Comparison of ENCODE assay signal across 8 cellular contexts in genomic region chr6:44268095-44268628, GRCh38. TPM values are rescaled to one million over a fixed set of nuclear protein-coding genes. Genes with fewer than 3 reads are reported as not detected.
DNase-seq lines count a peak whose midpoint lies in the region; ATAC-seq and TF ChIP-seq lines count a peak whose summit lies in the region.

No MANE protein-coding gene starts in this region.

- H3K27ac ChIP-seq in MM.1S (ENCODE audit: low read length) (no peak overlapping the region), caudate nucleus (ENCODE audit: low read depth, low read length) (no peak overlapping the region), right lobe of liver (no peak overlapping the region)

- H3K4me1 Mint-ChIP-seq in T-helper 2 cell treated with Interferon-gamma antibody and Interleukin-4, amounts not matched to agents 5 μg/mL and 100 μg/mL, for 36 hours (ENCODE audit: low read depth): peaks cover 27% of the 10 kb centered on the region

- H3F3A ChIP-seq in MM.1S (ENCODE audit: insufficient read depth, low read length): peaks cover 34% of the 10 kb centered on the region

- no peak overlapping the region for H3K4me3 ChIP-seq in MM.1S (ENCODE audit: low read length)
- H3K4me3 ChIP-seq in right lobe of liver: no peak overlapping the region

- peaks cover 7% of the 10 kb centered on the region for H3K36me3 Mint-ChIP-seq in T-helper 2 cell treated with Interferon-gamma antibody and Interleukin-4, amounts not matched to agents 5 μg/mL and 100 μg/mL, for 36 hours (ENCODE audit: low read depth)

- DNase-seq in NCI-H1417 (lab: John Stamatoyannopoulos, UW) (peak; percentile 55 to 82 (median 76)), NCI-H1417 treated with DMSO at 0.1 percent for 48 hours (lab: John Stamatoyannopoulos, UW) (no peak), MM.1S (peak; percentile 57), caudate nucleus (lab: John Stamatoyannopoulos, UW) (peak in 36 of 61 donors; percentile 8 to 75 (median 29)), right lobe of liver (peak in 1 of 3 donors; percentile 63), superior temporal gyrus (ENCODE audit: extremely low spot score) (peak; percentile 76)
- DNase-seq in T-helper 2 cell treated with Interferon-gamma antibody and Interleukin-4, amounts not matched to agents 5 μg/mL and 100 μg/mL, for 36 hours (ENCODE audit: low spot score): peak; percentile 46

- H3K4me1 ChIP-seq in MM.1S (ENCODE audit: low read length) (peaks cover 15% of the 10 kb centered on the region), right lobe of liver (peaks cover 0 to 16% (median 7%) of the 10 kb centered on the region in 4 donors)

- peaks cover 42% of the 10 kb centered on the region for H3K27me3 ChIP-seq in MM.1S (replicated peaks; ENCODE audit: insufficient read depth, low read length)
- H3K27me3 ChIP-seq in right lobe of liver: no peaks in the 10 kb centered on the region

- no peaks in the 10 kb centered on the region for H3K36me3 ChIP-seq in MM.1S (replicated peaks; ENCODE audit: insufficient read depth, low read length)
- no peaks in the 10 kb centered on the region for H3K36me3 ChIP-seq in right lobe of liver

- H3K79me2 ChIP-seq in MM.1S (ENCODE audit: low read length): peaks cover 20% of the 10 kb centered on the region

- no peak for TF ChIP-seq POLR2A in right lobe of liver (IDR thresholded peaks at IDR 0.05)

- H3K9me2 ChIP-seq in MM.1S (replicated peaks; ENCODE audit: insufficient read depth, low read length): no peaks in the 10 kb centered on the region

- H3K9me3 ChIP-seq in MM.1S (replicated peaks; ENCODE audit: insufficient read depth, low read length) (no peaks in the 10 kb centered on the region), right lobe of liver (no peaks in the 10 kb centered on the region)

- intact Hi-C loops in right lobe of liver (cut with DNase I): loop anchor here (5.0 kb wide), 1 partner anchor 69 kb away; no protein-coding TSS in a partner anchor

- ATAC-seq in right lobe of liver: peak; percentile 31 to 56 (median 42)
- no peak for ATAC-seq in GM21367 (IDR thresholded peaks at IDR 0.05; ENCODE audit: unreplicated experiment)

- no peak overlapping the region for H3K4me2 ChIP-seq in MM.1S (ENCODE audit: low read depth, low read length)

- H4K20me1 ChIP-seq in MM.1S (ENCODE audit: insufficient read depth, low read length): no peaks in the 10 kb centered on the region

- H2AFZ ChIP-seq in MM.1S (ENCODE audit: low read length): no peak overlapping the region

- H3K9ac ChIP-seq in MM.1S (ENCODE audit: low read length): no peak overlapping the region

- TF ChIP-seq CTCF in MM.1S (IDR thresholded peaks at IDR 0.05; ENCODE audit: low read length) (peak; percentile 93), right lobe of liver (IDR thresholded peaks at IDR 0.05) (peak; percentile 86 to 96 (median 94))

- 16% methylated on average over 5 of the region's 5 CpGs for WGBS in right lobe of liver (ENCODE audit: insufficient coverage, low coverage, low lambda C conversion rate, missing lambda C conversion rate)

- no peaks in the 10 kb centered on the region for H3K9me3 Mint-ChIP-seq in T-helper 2 cell treated with Interferon-gamma antibody and Interleukin-4, amounts not matched to agents 5 μg/mL and 100 μg/mL, for 36 hours

- H3K27me3 Mint-ChIP-seq in T-helper 2 cell treated with Interferon-gamma antibody and Interleukin-4, amounts not matched to agents 5 μg/mL and 100 μg/mL, for 36 hours (ENCODE audit: low read depth): peaks cover 41% of the 10 kb centered on the region

- H3K4me3 Mint-ChIP-seq in T-helper 2 cell treated with Interferon-gamma antibody and Interleukin-4, amounts not matched to agents 5 μg/mL and 100 μg/mL, for 36 hours: no peak overlapping the region

- no peak overlapping the region for H3K27ac Mint-ChIP-seq in T-helper 2 cell treated with Interferon-gamma antibody and Interleukin-4, amounts not matched to agents 5 μg/mL and 100 μg/mL, for 36 hours

RNA-seq across cellular contexts. Expression of gene TMEM151B, which starts 2.1 kb away (rescaled TPM):
- not detected for total RNA-seq in right lobe of liver

RNA-seq across cellular contexts. Expression of gene NFKBIE, which starts 2.8 kb away (rescaled TPM):
- 10 to 100 TPM in 3 of 6 experiments, 1 to 10 TPM in 3; 2.5 to 30.2 (median 10.8) TPM for total RNA-seq in right lobe of liver

RNA-seq across cellular contexts. Expression of gene SLC35B2, which starts 10.8 kb away (rescaled TPM):
- 10 to 100 TPM; 15.1 to 29.0 (median 20.9) TPM for total RNA-seq in right lobe of liver

RNA-seq across cellular contexts. Expression of gene HSP90AB1, which starts 21.3 kb away (rescaled TPM):
- 100 to 1,000 TPM; 183 to 566 (median 345) TPM for total RNA-seq in right lobe of liver

RNA-seq across cellular contexts. Expression of gene SLC29A1, which starts 44.8 kb away (rescaled TPM):
- total RNA-seq in right lobe of liver: 10 to 100 TPM; 27.4 to 51.3 (median 31.4) TPM
